1 cellular context compared by ENCODE assay signal in the genomic region with DNA sequence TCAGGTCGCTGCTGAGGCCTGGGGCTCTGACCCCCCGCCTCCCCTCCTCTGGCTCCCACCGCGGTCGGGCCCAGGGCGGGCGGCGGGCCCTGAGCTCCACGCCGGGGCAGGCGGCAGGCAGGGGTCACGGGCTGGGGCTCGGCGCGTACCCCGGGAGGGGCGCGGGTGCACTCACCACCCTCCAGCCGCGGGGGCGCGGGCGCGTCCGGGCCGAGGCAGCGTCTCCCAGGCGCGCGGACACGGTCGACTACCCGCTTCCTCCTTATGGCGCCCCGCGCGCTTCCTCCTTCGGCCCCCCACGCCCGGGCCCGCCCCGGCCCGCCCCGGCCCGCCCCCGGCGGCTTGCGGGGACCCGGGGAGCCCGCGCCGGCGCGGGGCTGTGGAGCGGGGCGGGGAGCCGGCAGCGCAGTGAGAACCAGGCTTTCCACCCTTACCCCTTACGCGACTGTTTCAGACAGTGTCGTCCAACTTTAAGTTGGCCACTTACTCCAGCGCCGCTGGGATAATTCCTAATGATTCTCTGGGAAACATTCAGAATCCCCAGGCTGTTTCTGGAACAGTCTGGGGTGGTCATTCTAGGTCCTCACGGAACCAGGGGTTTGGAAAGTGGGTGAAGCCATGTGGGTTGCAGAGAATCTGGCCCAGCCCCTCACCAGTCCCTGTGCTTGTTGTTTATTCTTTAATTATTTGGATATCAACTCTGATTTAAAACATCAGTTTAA.
TF ChIP-seq lines count a peak whose summit lies in the region.

A gene (minus strand): TSS at position 264 of the 722 bp plus-strand sequence. CDS start 24,353 bp downstream, outside the sequence.

TF ChIP-seq in GM23338, 12 proteins besides CTCF, POLR2A, EP300 and RAD21 (continued from another document):
- TF ChIP-seq, protein P1, sequence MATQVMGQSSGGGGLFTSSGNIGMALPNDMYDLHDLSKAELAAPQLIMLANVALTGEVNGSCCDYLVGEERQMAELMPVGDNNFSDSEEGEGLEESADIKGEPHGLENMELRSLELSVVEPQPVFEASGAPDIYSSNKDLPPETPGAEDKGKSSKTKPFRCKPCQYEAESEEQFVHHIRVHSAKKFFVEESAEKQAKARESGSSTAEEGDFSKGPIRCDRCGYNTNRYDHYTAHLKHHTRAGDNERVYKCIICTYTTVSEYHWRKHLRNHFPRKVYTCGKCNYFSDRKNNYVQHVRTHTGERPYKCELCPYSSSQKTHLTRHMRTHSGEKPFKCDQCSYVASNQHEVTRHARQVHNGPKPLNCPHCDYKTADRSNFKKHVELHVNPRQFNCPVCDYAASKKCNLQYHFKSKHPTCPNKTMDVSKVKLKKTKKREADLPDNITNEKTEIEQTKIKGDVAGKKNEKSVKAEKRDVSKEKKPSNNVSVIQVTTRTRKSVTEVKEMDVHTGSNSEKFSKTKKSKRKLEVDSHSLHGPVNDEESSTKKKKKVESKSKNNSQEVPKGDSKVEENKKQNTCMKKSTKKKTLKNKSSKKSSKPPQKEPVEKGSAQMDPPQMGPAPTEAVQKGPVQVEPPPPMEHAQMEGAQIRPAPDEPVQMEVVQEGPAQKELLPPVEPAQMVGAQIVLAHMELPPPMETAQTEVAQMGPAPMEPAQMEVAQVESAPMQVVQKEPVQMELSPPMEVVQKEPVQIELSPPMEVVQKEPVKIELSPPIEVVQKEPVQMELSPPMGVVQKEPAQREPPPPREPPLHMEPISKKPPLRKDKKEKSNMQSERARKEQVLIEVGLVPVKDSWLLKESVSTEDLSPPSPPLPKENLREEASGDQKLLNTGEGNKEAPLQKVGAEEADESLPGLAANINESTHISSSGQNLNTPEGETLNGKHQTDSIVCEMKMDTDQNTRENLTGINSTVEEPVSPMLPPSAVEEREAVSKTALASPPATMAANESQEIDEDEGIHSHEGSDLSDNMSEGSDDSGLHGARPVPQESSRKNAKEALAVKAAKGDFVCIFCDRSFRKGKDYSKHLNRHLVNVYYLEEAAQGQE (IDR thresholded peaks at IDR 0.05; ENCODE audit: unreplicated experiment): no peak
